ENCODE assay signal across 22 cellular contexts in genomic region chr12:117998719-117999118, GRCh38. TPM values are rescaled to one million over a fixed set of nuclear protein-coding genes. Genes with fewer than 3 reads are reported as not detected.
DNase-seq lines count a peak whose midpoint lies in the region; ATAC-seq, FAIRE-seq and TF ChIP-seq lines count a peak whose summit lies in the region.
"Had no signal": no experiment of that assay in that cellular context is flagged by ENCODE, and none has a peak within 500 bp of the region (broad histone marks: within the 10 kb centered on the region; RNA-seq: fewer than 3 reads in every experiment).

No MANE protein-coding gene starts in this region.

- intact Hi-C loops in K562 (cut with micrococcal nuclease) (no loop called here), left colon (cut with DNase I, micrococcal nuclease) (no loop called here)

- TF ChIP-seq POLR2A in K562 (conservative IDR thresholded peaks at IDR 0.05) = no peak

- TF ChIP-seq CTCF in K562 (IDR thresholded peaks at IDR 0.05 in 2 of 3, conservative IDR thresholded peaks at IDR 0.05 in 1 of 3; ENCODE audit: insufficient read depth in 2 of 3, low read depth in 1 of 3, low read length in 3 of 3) = no peak

- no peak for TF ChIP-seq EP300 in K562 (IDR thresholded peaks at IDR 0.05; ENCODE audit: low read length)

- 0 out of 2 replicates have a peak, but pooled peaks cover 1% of the 10 kb centered on the region for H3K9me3 ChIP-seq in K562 (replicated peaks; ENCODE audit: control insufficient read depth, insufficient read depth, low read depth, low read length)
- H3K9me3 ChIP-seq: BE2C had no signal

- no peaks in the 10 kb centered on the region for H4K20me1 ChIP-seq in K562 (replicated peaks; ENCODE audit: control insufficient read depth, insufficient read depth, low read length)
- H4K20me1 ChIP-seq: BLaER1 had no signal

- no peaks in the 10 kb centered on the region for H3K79me2 ChIP-seq in K562 (ENCODE audit: control insufficient read depth, insufficient read depth, low read length)

- H3K4me3 ChIP-seq in K562 = no peak overlapping the region
- H3K4me3 ChIP-seq: A549, BLaER1, GM12878 had no signal

- H3K4me1 ChIP-seq in K562 (replicated peaks in 1 of 2; ENCODE audit: control insufficient read depth in 2 of 2, insufficient read depth in 2 of 2, low read length in 2 of 2) = no peaks in the 10 kb centered on the region; a peak in 1 of 5 replicates
- H3K4me1 ChIP-seq: A549, BE2C, BLaER1 had no signal

- no TSS peak for BruUV-seq in K562 (replicated peaks; lab: Mats Ljungman, UMichigan)

- no peak overlapping the region for H3K27ac ChIP-seq in K562 (ENCODE audit: extremely low read depth, low read depth, low read length)
- H3K27ac ChIP-seq: 22Rv1, A549, BLaER1 had no signal

- no peaks in the 10 kb centered on the region for H3K9me1 ChIP-seq in K562 (ENCODE audit: control insufficient read depth, insufficient read depth, low read length)

- DNase-seq in K562 (ENCODE audit: extremely low read depth in 1 of 4, low spot score in 3 of 4) (no peak), left colon (no peak), renal cortical epithelial cell (ENCODE audit: low read depth) (peak; percentile 67), EL (no peak), AML-193 (lab: John Stamatoyannopoulos, UW) (no peak)
- DNase-seq: BE2C; C1 segment of cervical spinal cord; CD4-positive, alpha-beta memory T cell; CD4-positive, CD25-positive, alpha-beta regulatory T cell; CD8-positive, alpha-beta memory T cell; COR-L47; DMS79 treated with DMSO at 0.1 percent for 48 hours; GDM1 had no signal

- TF ChIP-seq RAD21 in K562 (CRISPR knock-in tag; conservative IDR thresholded peaks at IDR 0.05 in 1 of 2, IDR thresholded peaks at IDR 0.05 in 1 of 2) = no peak

- CTCF ChIA-PET in K562 (lab: Yijun Ruan, JAX; ENCODE audit: low intra/inter-chr PET ratio) = no interaction called here

- WGBS in K562 (ENCODE audit: insufficient coverage, low coverage, missing lambda C conversion rate) = 9% methylated on average over 2 of the region's 2 CpGs

- in situ Hi-C loops in K562 (cut with MboI) = no loop called here

- no peak overlapping the region for H3K9ac ChIP-seq in K562 (ENCODE audit: insufficient read depth in 1 of 2, low read depth in 2 of 2, low read length in 2 of 2)
- H3K9ac ChIP-seq: BLaER1 had no signal

- no peak overlapping the region for H3K4me2 ChIP-seq in K562 (ENCODE audit: insufficient read depth, low read length)
- H3K4me2 ChIP-seq: A549, BLaER1 had no signal

- no peak for FAIRE-seq in K562 (lab: Jason Lieb, UNC)
- FAIRE-seq: A549, GM12878, GM12892, GM18507, GM19239 had no signal

- no peak overlapping the region for H2AFZ ChIP-seq in K562 (ENCODE audit: low read depth, low read length)

- POLR2A ChIA-PET in K562 (lab: Yijun Ruan, JAX) = interaction anchor here (0.6 to 1.6 kb wide), 2 partner anchors 18 to 593 kb away, joined by 3 read pairs; no protein-coding TSS in a partner anchor

- H3K27me3 ChIP-seq in K562 (ENCODE audit: control insufficient read depth in 2 of 2, insufficient read depth in 2 of 2, low read length in 2 of 2) = 0 out of 5 replicates have a peak, but pooled peaks cover 0 to 2% of the 10 kb centered on the region in 2 experiments
- H3K27me3 ChIP-seq: BE2C, BLaER1 had no signal

- H3K36me3 ChIP-seq in K562 (ENCODE audit: control insufficient read depth, insufficient read depth, low read length) = no peaks in the 10 kb centered on the region
- H3K36me3 ChIP-seq: BE2C, BLaER1 had no signal

- ATAC-seq in K562 (no peak), left colon (peak; percentile 72)
- ATAC-seq: A549, GM12878 had no signal

TF ChIP-seq in K562, 482 proteins besides CTCF, POLR2A, EP300 and RAD21 (continues in another document):
- TF ChIP-seq BCLAF1 (IDR thresholded peaks at IDR 0.05; ENCODE audit: borderline replicate concordance in 1 of 2, control insufficient read depth in 1 of 2, low read depth in 2 of 2, low read length in 1 of 2) (no peak), TCF7 (IDR thresholded peaks at IDR 0.05; ENCODE audit: borderline replicate concordance) (no peak)

RNA-seq across cellular contexts. Expression of gene RFC5, which starts 17.8 kb away (rescaled TPM):
- 115 and 120 TPM in 2 replicates for total RNA-seq in K562 (2011; cell fraction: chromatin; rRNA removed; ENCODE audit: low replicate concordance)
- 65.7 and 71.2 TPM in 2 replicates for total RNA-seq in K562 (2011; cell fraction: nucleolus; rRNA removed)
- total RNA-seq in K562 (2011; cell fraction: nucleoplasm; rRNA removed) = 72.1 and 77.7 TPM in 2 replicates
- total RNA-seq in K562 (2014; rRNA removed) (85.3 and 91.1 TPM in 2 replicates), K562 (2014; rRNA removed; fragmentation: Illumina TruSeq; extraction: Trizol) (92.6 and 92.7 TPM in 2 replicates), K562 (2015; rRNA removed; fragmentation: Illumina TruSeq; extraction: Trizol) (86.3 and 90.2 TPM in 2 replicates), K562 (2021) (61.8 and 67.5 TPM in 2 replicates), left colon (1 to 10 TPM; 8.1 to 8.5 TPM), renal cortical epithelial cell (12.4 and 25.0 TPM in 2 replicates)
- polyA plus RNA-seq in K562 (2011; rRNA removed) (80.3 and 110 TPM in 2 replicates), K562 (2014; fragmentation: Illumina TruSeq; extraction: Trizol) (105 and 107 TPM in 2 replicates), K562 (2014; fragmentation: Nextera tagmentation; extraction: Ambion mirVana) (100 to 1,000 TPM; 180 to 189 TPM), K562 (2014; rRNA removed) (92.9 and 105 TPM in 2 replicates)
- 75.8 and 83.5 TPM in 2 replicates for polyA plus RNA-seq in K562 (2011; cell fraction: cytosol; rRNA removed)
- 82.7 and 100 TPM in 2 replicates for polyA plus RNA-seq in K562 (2011; cell fraction: nucleus; rRNA removed)
- polyA plus RNA-seq in K562 (2012) = 54.6 and 62.9 TPM in 2 replicates
- polyA minus RNA-seq in K562 (2011; rRNA and poly(A)+ RNA removed) = 99.3 and 125 TPM in 2 replicates
- polyA minus RNA-seq in K562 (2011; cell fraction: cytosol; rRNA and poly(A)+ RNA removed) = 42.2 and 55.9 TPM in 2 replicates
- polyA minus RNA-seq in K562 (2011; cell fraction: nucleus; rRNA and poly(A)+ RNA removed) = 29.5 and 37.5 TPM in 2 replicates

RNA-seq across cellular contexts. Expression of gene KSR2, which starts 29.9 kb away (rescaled TPM):
- not detected in 2 replicates for total RNA-seq in K562 (2011; cell fraction: chromatin; rRNA removed; ENCODE audit: low replicate concordance)
- under 0.01 TPM in 1 of 2 replicates, not detected in the other for total RNA-seq in K562 (2011; cell fraction: nucleolus; rRNA removed)
- total RNA-seq in K562 (2011; cell fraction: nucleoplasm; rRNA removed) = under 0.01 TPM in 1 of 2 replicates, not detected in the other
- total RNA-seq in K562 (2014; rRNA removed) = not detected in 2 replicates
- total RNA-seq in K562 (2014; rRNA removed; fragmentation: Illumina TruSeq; extraction: Trizol) = not detected in 2 replicates
- total RNA-seq in K562 (2015; rRNA removed; fragmentation: Illumina TruSeq; extraction: Trizol) = not detected in 2 replicates
- total RNA-seq in K562 (2021) = not detected in 2 replicates
- not detected in 2 replicates for polyA plus RNA-seq in K562 (2011; rRNA removed)
- not detected in 2 replicates for polyA plus RNA-seq in K562 (2011; cell fraction: cytosol; rRNA removed)
- polyA plus RNA-seq in K562 (2011; cell fraction: nucleus; rRNA removed) = not detected in 2 replicates
- under 0.01 TPM in 1 of 2 replicates, not detected in the other for polyA plus RNA-seq in K562 (2012)
- not detected in 2 replicates for polyA plus RNA-seq in K562 (2014; fragmentation: Illumina TruSeq; extraction: Trizol)
- polyA plus RNA-seq in K562 (2014; fragmentation: Nextera tagmentation; extraction: Ambion mirVana) = not detected
- polyA plus RNA-seq in K562 (2014; rRNA removed) = not detected in 2 replicates
- not detected in 2 replicates for polyA minus RNA-seq in K562 (2011; rRNA and poly(A)+ RNA removed)
- polyA minus RNA-seq in K562 (2011; cell fraction: cytosol; rRNA and poly(A)+ RNA removed) = not detected in 2 replicates
- polyA minus RNA-seq in K562 (2011; cell fraction: nucleus; rRNA and poly(A)+ RNA removed) = not detected in 2 replicates
- total RNA-seq in left colon = 1 to 10 TPM; 1.1 to 1.6 TPM
- under 0.01 and 0.65 TPM in 2 replicates for total RNA-seq in renal cortical epithelial cell
- total RNA-seq: G401 had no signal
- polyA plus RNA-seq: CD14-positive monocyte; CD4-positive, CD25-positive, alpha-beta regulatory T cell; CD8-positive, alpha-beta memory T cell had no signal
